1 cellular context compared by ENCODE assay signal in the genomic region with DNA sequence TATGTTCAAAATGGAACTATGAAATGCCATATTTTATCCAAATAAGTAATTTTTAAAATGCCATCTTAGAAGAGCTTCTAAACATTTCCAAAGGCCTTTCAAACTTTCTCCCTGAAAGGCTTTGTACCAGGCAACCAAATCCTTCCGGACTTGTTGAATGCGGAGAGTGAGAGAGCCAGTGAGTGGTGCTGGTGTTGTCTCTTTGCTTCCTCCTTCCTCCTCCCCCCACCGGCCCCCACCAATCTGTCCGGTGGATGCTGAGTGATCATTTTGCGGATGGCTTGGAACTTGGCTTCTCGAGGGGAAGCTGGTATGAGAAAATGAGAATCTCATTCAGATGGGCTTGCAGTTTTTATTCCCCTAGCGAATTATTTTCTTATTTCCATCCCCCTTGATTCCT.
TF ChIP-seq lines count a peak whose summit lies in the region.

No MANE protein-coding gene starts in this region.

TF ChIP-seq in SK-N-SH, 30 proteins besides CTCF, POLR2A, EP300 and RAD21 (continued from another document):
- TF ChIP-seq, protein P1, sequence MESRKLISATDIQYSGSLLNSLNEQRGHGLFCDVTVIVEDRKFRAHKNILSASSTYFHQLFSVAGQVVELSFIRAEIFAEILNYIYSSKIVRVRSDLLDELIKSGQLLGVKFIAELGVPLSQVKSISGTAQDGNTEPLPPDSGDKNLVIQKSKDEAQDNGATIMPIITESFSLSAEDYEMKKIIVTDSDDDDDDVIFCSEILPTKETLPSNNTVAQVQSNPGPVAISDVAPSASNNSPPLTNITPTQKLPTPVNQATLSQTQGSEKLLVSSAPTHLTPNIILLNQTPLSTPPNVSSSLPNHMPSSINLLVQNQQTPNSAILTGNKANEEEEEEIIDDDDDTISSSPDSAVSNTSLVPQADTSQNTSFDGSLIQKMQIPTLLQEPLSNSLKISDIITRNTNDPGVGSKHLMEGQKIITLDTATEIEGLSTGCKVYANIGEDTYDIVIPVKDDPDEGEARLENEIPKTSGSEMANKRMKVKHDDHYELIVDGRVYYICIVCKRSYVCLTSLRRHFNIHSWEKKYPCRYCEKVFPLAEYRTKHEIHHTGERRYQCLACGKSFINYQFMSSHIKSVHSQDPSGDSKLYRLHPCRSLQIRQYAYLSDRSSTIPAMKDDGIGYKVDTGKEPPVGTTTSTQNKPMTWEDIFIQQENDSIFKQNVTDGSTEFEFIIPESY (IDR thresholded peaks at IDR 0.05; ENCODE audit: borderline replicate concordance, low read depth) = no peak
- TF ChIP-seq, protein P2, sequence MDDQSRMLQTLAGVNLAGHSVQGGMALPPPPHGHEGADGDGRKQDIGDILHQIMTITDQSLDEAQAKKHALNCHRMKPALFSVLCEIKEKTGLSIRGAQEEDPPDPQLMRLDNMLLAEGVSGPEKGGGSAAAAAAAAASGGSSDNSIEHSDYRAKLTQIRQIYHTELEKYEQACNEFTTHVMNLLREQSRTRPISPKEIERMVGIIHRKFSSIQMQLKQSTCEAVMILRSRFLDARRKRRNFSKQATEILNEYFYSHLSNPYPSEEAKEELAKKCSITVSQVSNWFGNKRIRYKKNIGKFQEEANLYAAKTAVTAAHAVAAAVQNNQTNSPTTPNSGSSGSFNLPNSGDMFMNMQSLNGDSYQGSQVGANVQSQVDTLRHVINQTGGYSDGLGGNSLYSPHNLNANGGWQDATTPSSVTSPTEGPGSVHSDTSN (IDR thresholded peaks at IDR 0.05) = no peak
- TF ChIP-seq RCOR1 (IDR thresholded peaks at IDR 0.05; ENCODE audit: low read length) = no peak
- TF ChIP-seq RXRA (IDR thresholded peaks at IDR 0.05; ENCODE audit: borderline replicate concordance, low read depth) = no peak
- TF ChIP-seq JUND (IDR thresholded peaks at IDR 0.05) = no peak
- TF ChIP-seq, protein P3, sequence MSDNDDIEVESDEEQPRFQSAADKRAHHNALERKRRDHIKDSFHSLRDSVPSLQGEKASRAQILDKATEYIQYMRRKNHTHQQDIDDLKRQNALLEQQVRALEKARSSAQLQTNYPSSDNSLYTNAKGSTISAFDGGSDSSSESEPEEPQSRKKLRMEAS (IDR thresholded peaks at IDR 0.05; ENCODE audit: low read depth) = no peak
- TF ChIP-seq FOXM1 (IDR thresholded peaks at IDR 0.05; ENCODE audit: low read depth) = no peak
- no peak for TF ChIP-seq NFIC (IDR thresholded peaks at IDR 0.05; ENCODE audit: borderline replicate concordance)
- TF ChIP-seq MXI1 (IDR thresholded peaks at IDR 0.05; ENCODE audit: low read depth, low read length) = no peak
- TF ChIP-seq CHD2 (IDR thresholded peaks at IDR 0.05; ENCODE audit: low read length, partially characterized antibody) = no peak
- TF ChIP-seq GATA2 (CRISPR knock-in tag; IDR thresholded peaks at IDR 0.05) = no peak
- TF ChIP-seq POLR2AphosphoS5 (IDR thresholded peaks at IDR 0.05; ENCODE audit: low read depth, low read length) = no peak
TF ChIP-seq in SK-N-SH: peak in this region for 0.
